Comparison of ENCODE assay signal across 30 cellular contexts in the genomic region with DNA sequence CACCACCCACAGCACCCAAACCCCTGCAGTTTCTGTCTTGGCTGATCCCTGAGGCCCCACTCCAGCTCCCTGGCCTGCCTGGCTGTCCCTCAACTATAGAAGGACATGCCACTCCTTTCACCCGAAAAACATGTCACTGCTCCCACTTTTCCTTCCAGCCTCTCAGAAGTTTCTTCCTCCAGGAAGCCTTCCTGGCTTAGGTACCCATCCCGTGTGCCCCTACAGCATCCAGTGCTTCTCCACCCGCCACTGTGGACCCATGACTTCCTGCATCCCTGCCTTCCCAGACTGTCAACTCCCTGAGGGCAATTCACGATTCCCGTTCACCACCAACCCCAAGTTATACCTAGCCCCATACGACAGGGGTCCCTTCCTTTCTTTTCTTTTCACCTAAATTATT. TPM values are rescaled to one million over a fixed set of nuclear protein-coding genes. Genes with fewer than 3 reads are reported as not detected.
DNase-seq lines count a peak whose midpoint lies in the region; ATAC-seq, FAIRE-seq and TF ChIP-seq lines count a peak whose summit lies in the region.
"Had no signal": no experiment of that assay in that cellular context is flagged by ENCODE, and none has a peak within 500 bp of the region (broad histone marks: within the 10 kb centered on the region; RNA-seq: fewer than 3 reads in every experiment).

No MANE protein-coding gene starts in this region.

- H2BK20ac ChIP-seq in H9 (ENCODE audit: low read depth, low read length, poor library complexity, severe bottlenecking), result no peak overlapping the region

- no peak for TF ChIP-seq EP300 in A549 (IDR thresholded peaks at IDR 0.05)

- H3K9ac ChIP-seq in H9 (ENCODE audit: extremely low read depth, insufficient read length, low read length), result no peak overlapping the region
- H3K9ac ChIP-seq: BLaER1 treated with 17β-estradiol and CSF1 and Interleukin-3, amounts not matched to agents 10 nM and 100 nM; KMS-11; SK-N-SH had no signal

- H3K4me3 Mint-ChIP-seq in activated T-cell treated with anti-CD3 and anti-CD28 coated beads, Interleukin-2, amount 50 U/mL, for 24 hours, result no peak overlapping the region
- no peak overlapping the region; a peak in 1 of 5 replicates for H3K4me3 Mint-ChIP-seq in H9
- H3K4me3 Mint-ChIP-seq: CD4-positive, alpha-beta T cell had no signal

- no peak overlapping the region for H2AK5ac ChIP-seq in H9 (ENCODE audit: insufficient read length, low read length)

- no peaks in the 10 kb centered on the region for H3K27me3 ChIP-seq in H9 (ENCODE audit: insufficient read depth, low read length)
- H3K27me3 ChIP-seq: BLaER1 treated with 17β-estradiol and CSF1 and Interleukin-3, amounts not matched to agents 10 nM and 100 nM had no signal

- no peaks in the 10 kb centered on the region for H3K27me3 Mint-ChIP-seq in activated T-cell treated with anti-CD3 and anti-CD28 coated beads, Interleukin-2, amount 50 U/mL, for 24 hours
- H3K27me3 Mint-ChIP-seq in H9 (ENCODE audit: low read depth), result no peaks in the 10 kb centered on the region; the same call in none of the 2 replicates
- H3K27me3 Mint-ChIP-seq: CD4-positive, alpha-beta T cell had no signal

- H2BK15ac ChIP-seq in H9 (ENCODE audit: low read depth, low read length), result no peak overlapping the region

- no peak overlapping the region for H3T11ph ChIP-seq in H9 (ENCODE audit: low read length)

- peaks cover 6% of the 10 kb centered on the region for H3K36me3 Mint-ChIP-seq in activated T-cell treated with anti-CD3 and anti-CD28 coated beads, Interleukin-2, amount 50 U/mL, for 24 hours (ENCODE audit: low read depth)
- no peaks in the 10 kb centered on the region; a peak in 1 of 7 replicates for H3K36me3 Mint-ChIP-seq in H9 (ENCODE audit: insufficient read depth in 1 of 3, low read depth in 3 of 3)

- POLR2A ChIA-PET in A549 (lab: Yijun Ruan, JAX), result no interaction called here

- no peaks in the 10 kb centered on the region for H3K79me2 ChIP-seq in H9 (ENCODE audit: insufficient read depth, low read length)

- no peak for DNase-seq in activated T-cell treated with anti-CD3 and anti-CD28 coated beads, Interleukin-2, amount 50 U/mL, for 24 hours
- DNase-seq in activated T-cell treated with anti-CD3 and anti-CD28 coated beads, Interleukin-2, amount 50 U/mL, for 48 hours, result no peak
- no peak for DNase-seq in A549 (ENCODE audit: low read depth in 1 of 2, low spot score in 1 of 2)
- DNase-seq in H9, result peak; percentile 11
- DNase-seq in islet precursor cell, result peak; percentile 24
- DNase-seq in GM19240 (ENCODE audit: insufficient read length, low spot score), result no peak
- DNase-seq in NCI-H345 treated with DMSO at 0.1 percent for 48 hours (lab: John Stamatoyannopoulos, UW; ENCODE audit: unreplicated experiment), result no peak
- DNase-seq: AML-193; CD4-positive, alpha-beta T cell; COR-L47; DMS 273 treated with DMSO at 0.1 percent for 48 hours; DMS79; EL; GDM1; IMR-90; NCI-H1048; NCI-H1417 treated with DMSO at 0.1 percent for 48 hours; NCI-H1694 treated with DMSO at 0.1 percent for 48 hours; NCI-H2081 treated with DMSO at 0.1 percent for 48 hours; NCI-H2171; NCI-H226; NCI-H524; NCI-H774; SK-N-SH had no signal

- TF ChIP-seq POLR2A in A549 (IDR thresholded peaks at IDR 0.05; ENCODE audit: low read length), result no peak

- peaks cover 41% of the 10 kb centered on the region for H3K4me1 Mint-ChIP-seq in activated T-cell treated with anti-CD3 and anti-CD28 coated beads, Interleukin-2, amount 50 U/mL, for 24 hours (ENCODE audit: low read depth)
- peaks cover 15 to 19% of the 10 kb centered on the region in 2 experiments for H3K4me1 Mint-ChIP-seq in H9

- peaks cover 4% of the 10 kb centered on the region for H3K9me3 Mint-ChIP-seq in activated T-cell treated with anti-CD3 and anti-CD28 coated beads, Interleukin-2, amount 50 U/mL, for 24 hours
- peaks cover 0 to 2% of the 10 kb centered on the region in 2 experiments; a peak in 2 of 5 replicates for H3K9me3 Mint-ChIP-seq in H9
- H3K9me3 Mint-ChIP-seq: CD4-positive, alpha-beta T cell had no signal

- H3K4me2 ChIP-seq in A549 (peak overlapping the region; percentile 13; the same call in 1 of the 3 replicates), H9 (ENCODE audit: insufficient read depth, insufficient read length, low read length) (no peak overlapping the region)
- H3K4me2 ChIP-seq: BLaER1 treated with 17β-estradiol and CSF1 and Interleukin-3, amounts not matched to agents 10 nM and 100 nM; KMS-11; SK-N-SH had no signal

- H2BK120ac ChIP-seq in H9 (ENCODE audit: low read depth, low read length, poor library complexity, severe bottlenecking), result no peak overlapping the region

- peak overlapping the region; percentile 88 to 90 for H3K27ac ChIP-seq in A549
- H3K27ac ChIP-seq in H9 (ENCODE audit: insufficient read length, low read depth, low read length), result no peak overlapping the region
- H3K27ac ChIP-seq: BLaER1 treated with 17β-estradiol and CSF1 and Interleukin-3, amounts not matched to agents 10 nM and 100 nM; KMS-11 had no signal

- H3K18ac ChIP-seq in H9 (ENCODE audit: insufficient read length, low read depth, low read length), result no peak overlapping the region

- H2AFZ ChIP-seq in H9 (ENCODE audit: low read length), result no peak overlapping the region

- no peak overlapping the region for H3K4ac ChIP-seq in H9 (ENCODE audit: low read depth, low read length)

- no peak for TF ChIP-seq RAD21 in A549 (conservative IDR thresholded peaks at IDR 0.05 in 1 of 2, IDR thresholded peaks at IDR 0.05 in 1 of 2)

- H4K8ac ChIP-seq in H9 (replicated peaks; ENCODE audit: insufficient read length, low read depth, low read length), result no peak overlapping the region

- no peak overlapping the region for H4K91ac ChIP-seq in H9 (ENCODE audit: insufficient read length, low read depth, low read length)

- H2BK12ac ChIP-seq in H9 (ENCODE audit: insufficient read length, low read depth, low read length), result no peak overlapping the region

- CTCF ChIA-PET in A549 (lab: Yijun Ruan, JAX), result interaction anchor here (0.9 to 12.0 kb wide), 4 partner anchors 11 to 204 kb away, joined by 3 to 186 read pairs (median 58); partner anchors contain the start of gene CNNM4

- H3K4me1 ChIP-seq in A549 (peaks cover 48% of the 10 kb centered on the region), H9 (ENCODE audit: insufficient read depth, low read length) (no peaks in the 10 kb centered on the region)

- H3K27ac Mint-ChIP-seq in activated T-cell treated with anti-CD3 and anti-CD28 coated beads, Interleukin-2, amount 50 U/mL, for 24 hours, result peak overlapping the region; percentile 12
- H3K27ac Mint-ChIP-seq in H9, result peak overlapping the region in 1 of 3 experiments; percentile 57; a peak in 1 of 7 replicates
- H3K27ac Mint-ChIP-seq: CD4-positive, alpha-beta T cell had no signal

- ATAC-seq in A549, result no peak
- ATAC-seq: GM12878, HCT116 had no signal

- no peak overlapping the region for H2BK5ac ChIP-seq in H9 (ENCODE audit: insufficient read length, low read length)

- H3K79me1 ChIP-seq in H9 (ENCODE audit: insufficient read depth, low read depth, low read length, poor library complexity, severe bottlenecking), result no peaks in the 10 kb centered on the region

- no peak for FAIRE-seq in A549 (lab: Jason Lieb, UNC)
- FAIRE-seq: A204.1, GM12878, H1 had no signal

- no peak overlapping the region for H3K56ac ChIP-seq in H9 (ENCODE audit: insufficient read length, low read depth, low read length)

- TF ChIP-seq CTCF in A549 (IDR thresholded peaks at IDR 0.05), result no peak
- no peak for TF ChIP-seq CTCF in H9 (conservative IDR thresholded peaks at IDR 0.05)

- H3K23ac ChIP-seq in H9 (ENCODE audit: insufficient read length, low read depth, low read length), result no peak overlapping the region

- H3K23me2 ChIP-seq in H9 (ENCODE audit: insufficient read length, low read depth, low read length, poor library complexity, severe bottlenecking), result no peaks in the 10 kb centered on the region

- no peak overlapping the region for H3K4me3 ChIP-seq in A549
- H3K4me3 ChIP-seq: BLaER1 treated with 17β-estradiol and CSF1 and Interleukin-3, amounts not matched to agents 10 nM and 100 nM; GM12878 had no signal

- no peak overlapping the region for H4K5ac ChIP-seq in H9 (ENCODE audit: insufficient read length, low read depth, low read length)

- WGBS in A549 (ENCODE audit: missing lambda C conversion rate), result 94% methylated on average over 6 of the region's 6 CpGs
- no CpG with 5 or more reads among the region's 6 CpGs for WGBS in H9 (ENCODE audit: extremely low coverage, insufficient read length, low lambda C conversion rate)

- H3K14ac ChIP-seq in H9 (ENCODE audit: insufficient read depth, low read length), result no peak overlapping the region

- H4K20me1 ChIP-seq in H9 (ENCODE audit: control insufficient read depth, insufficient read depth, insufficient read length), result no peaks in the 10 kb centered on the region

- H3K9me3 ChIP-seq in A549, result 0 out of 3 replicates have a peak, but pooled peaks cover 3% of the 10 kb centered on the region
- H3K9me3 ChIP-seq in H9 (ENCODE audit: control insufficient read depth, low read depth, low read length), result no peaks in the 10 kb centered on the region
- H3K9me3 ChIP-seq: BLaER1 treated with 17β-estradiol and CSF1 and Interleukin-3, amounts not matched to agents 10 nM and 100 nM; SK-N-SH had no signal

TF ChIP-seq in A549, 52 proteins besides CTCF, POLR2A, EP300 and RAD21:
- TF ChIP-seq RNF2 (IDR thresholded peaks at IDR 0.05; ENCODE audit: borderline replicate concordance, low read depth) (no peak), PHF8 (IDR thresholded peaks at IDR 0.05; ENCODE audit: borderline replicate concordance, low read depth) (no peak), FOSB (CRISPR knock-in tag; IDR thresholded peaks at IDR 0.05) (no peak), POLR2AphosphoS2 (conservative IDR thresholded peaks at IDR 0.05; ENCODE audit: low read length) (no peak), RCOR1 (IDR thresholded peaks at IDR 0.05; ENCODE audit: low read depth, low read length) (no peak), HES2 (IDR thresholded peaks at IDR 0.05) (no peak), ZFP36 (IDR thresholded peaks at IDR 0.05; ENCODE audit: borderline replicate concordance, partially characterized antibody) (peak; percentile 58)

RNA-seq across cellular contexts. Expression of gene ARID5A, which starts 21.5 kb away (rescaled TPM):
- polyA plus RNA-seq in A549 (2011; rRNA removed) (1.2 and 1.5 TPM in 2 replicates), A549 (2017; fragmentation: RNase III; extraction: RNeasy Plus Mini Kit Qiagen cat#74134 plus additional on column Dnase treatment) (4.0 to 4.4 TPM (median 4.2 TPM) in 3 replicates)
- polyA plus RNA-seq in A549 (2012; cell fraction: cytosol; rRNA removed), result 3.5 and 4.8 TPM in 2 replicates
- polyA plus RNA-seq in A549 (2012; cell fraction: nucleus; rRNA removed), result 7.4 and 9.1 TPM in 2 replicates
- 0.79 and 1.6 TPM in 2 replicates for polyA minus RNA-seq in A549 (2011; rRNA and poly(A)+ RNA removed)
- total RNA-seq in H9 (2021), result 3.8 and 4.5 TPM in 2 replicates

RNA-seq across cellular contexts. Expression of gene NEURL3, which starts 52.9 kb away (rescaled TPM):
- 0.20 and 0.28 TPM in 2 replicates for polyA plus RNA-seq in A549 (2011; rRNA removed)
- 0.81 and 1.4 TPM in 2 replicates for polyA plus RNA-seq in A549 (2012; cell fraction: cytosol; rRNA removed)
- polyA plus RNA-seq in A549 (2012; cell fraction: nucleus; rRNA removed), result 1.2 and 2.5 TPM in 2 replicates
- polyA plus RNA-seq in A549 (2017; fragmentation: RNase III; extraction: RNeasy Plus Mini Kit Qiagen cat#74134 plus additional on column Dnase treatment), result 0.44 to 0.60 TPM (median 0.51 TPM) in 3 replicates
- 0.17 TPM in 1 of 2 replicates, not detected in the other for polyA minus RNA-seq in A549 (2011; rRNA and poly(A)+ RNA removed)
- total RNA-seq in H9 (2021), result not detected in 2 replicates
- total RNA-seq: CD4-positive, alpha-beta T cell; H1; IMR-90 had no signal
- polyA plus RNA-seq: H1, IMR-90 had no signal

Comparison
In these comparisons a context has a peak if more than half of its experiments do, and no peak if none do; other contexts are left out.
1. DNase-seq: peak in H9 (single experiment) and islet precursor cell (single experiment); none in activated T-cell treated with anti-CD3 and anti-CD28 coated beads, Interleukin-2, amount 50 U/mL, for 24 hours (single experiment), activated T-cell treated with anti-CD3 and anti-CD28 coated beads, Interleukin-2, amount 50 U/mL, for 48 hours (0 of 2), A549 (0 of 2), GM19240 (single experiment) and NCI-H345 treated with DMSO at 0.1 percent for 48 hours (single experiment).